In genomic region chr14:99590746-99591555, GRCh38 we compare ENCODE assay signal across 11 cellular contexts. TPM values are rescaled to one million over a fixed set of nuclear protein-coding genes. Genes with fewer than 3 reads are reported as not detected.
A peak's percentile ranks its signal among the peaks of the same experiment; 100 is the strongest.
DNase-seq lines count a peak whose midpoint lies in the region; ATAC-seq and TF ChIP-seq lines count a peak whose summit lies in the region.
"Had no signal": no experiment of that assay in that cellular context is flagged by ENCODE, and none has a peak within 500 bp of the region (broad histone marks: within the 10 kb centered on the region; RNA-seq: fewer than 3 reads in every experiment).

No MANE protein-coding gene starts in this region.

- H3K27me3 ChIP-seq in heart right ventricle (no peaks in the 10 kb centered on the region), right cardiac atrium (ENCODE audit: control insufficient read depth, insufficient read depth) (no peaks in the 10 kb centered on the region), WERI-Rb-1 (ENCODE audit: insufficient read depth, low read depth, severe bottlenecking) (no peaks in the 10 kb centered on the region)
- no peaks in the 10 kb centered on the region for H3K27me3 ChIP-seq in CD4-positive, alpha-beta memory T cell (ENCODE audit: insufficient read depth, low read length)
- H3K27me3 ChIP-seq: ovary had no signal

- CTCF ChIA-PET in CD4-positive, alpha-beta memory T cell (lab: Charles Lee; ENCODE audit: partially characterized antibody): no interaction called here

- H3K27ac ChIP-seq in heart right ventricle (peak overlapping the region in 1 of 10 donors; percentile 39), right cardiac atrium (ENCODE audit: low read length) (no peak overlapping the region), WERI-Rb-1 (no peak overlapping the region; the same call in 1 of the 2 replicates)
- H3K27ac ChIP-seq in CD4-positive, alpha-beta memory T cell (ENCODE audit: low read depth, low read length): no peak overlapping the region
- H3K27ac ChIP-seq: ovary had no signal

- peaks cover 9 to 32% (median 20%) of the 10 kb centered on the region in 4 donors for H3K4me1 Mint-ChIP-seq in CD4-positive, alpha-beta memory T cell

- ATAC-seq in heart right ventricle (peak in 6 of 8 donors; percentile 6 to 29 (median 20)), right cardiac atrium (no peak), GM19324 (IDR thresholded peaks at IDR 0.05; ENCODE audit: low FRiP score, unreplicated experiment) (no peak), GM21717 (IDR thresholded peaks at IDR 0.05; ENCODE audit: unreplicated experiment) (no peak)
- ATAC-seq: activated CD8-positive, alpha-beta T cell treated with anti-CD3 and anti-CD28 coated beads, Interleukin-2, amount 10 ng/mL, durations not matched to agents 7 days and 5 days had no signal

- DNase-seq in heart right ventricle: peak in 1 of 2 donors; percentile 15
- DNase-seq in right cardiac atrium: no peak
- no peak for DNase-seq in WERI-Rb-1
- DNase-seq in kidney tubule cell (ENCODE audit: low spot score): peak; percentile 75
- DNase-seq in NCI-H1105 (lab: John Stamatoyannopoulos, UW): no peak
- DNase-seq in CD4-positive, alpha-beta memory T cell: no peak
- DNase-seq: activated CD8-positive, alpha-beta T cell treated with anti-CD3 and anti-CD28 coated beads, Interleukin-2, amount 10 ng/mL, durations not matched to agents 7 days and 5 days; ovary had no signal

- TF ChIP-seq CTCF in heart right ventricle (IDR thresholded peaks at IDR 0.05) (no peak), WERI-Rb-1 (IDR thresholded peaks at IDR 0.05; ENCODE audit: low read depth, low read length) (peak; percentile 5; the same call in 1 of the 2 replicates)

- H3K27me3 Mint-ChIP-seq in CD4-positive, alpha-beta memory T cell: no peaks in the 10 kb centered on the region
- H3K27me3 Mint-ChIP-seq: brain had no signal

- H3K4me3 ChIP-seq in heart right ventricle: no peak overlapping the region
- H3K4me3 ChIP-seq in right cardiac atrium (ENCODE audit: low read length): no peak overlapping the region
- no peak overlapping the region for H3K4me3 ChIP-seq in WERI-Rb-1 (ENCODE audit: low read depth, low read length)
- no peak overlapping the region for H3K4me3 ChIP-seq in CD4-positive, alpha-beta memory T cell (ENCODE audit: low read length in 2 of 2)
- H3K4me3 ChIP-seq: ovary had no signal

- no peak overlapping the region for H3K27ac Mint-ChIP-seq in CD4-positive, alpha-beta memory T cell
- H3K27ac Mint-ChIP-seq: activated CD8-positive, alpha-beta T cell treated with anti-CD3 and anti-CD28 coated beads, Interleukin-2, amount 10 ng/mL, durations not matched to agents 7 days and 5 days had no signal

- POLR2A ChIA-PET in CD4-positive, alpha-beta memory T cell (lab: Charles Lee; ENCODE audit: partially characterized antibody): no interaction called here

- WGBS in heart right ventricle, 2 donors: 48 to 57% methylated on average over 28 of the region's 28 CpGs
- 54% methylated on average over 28 of the region's 28 CpGs for WGBS in right cardiac atrium

- H3K36me3 ChIP-seq in heart right ventricle (no peaks in the 10 kb centered on the region), WERI-Rb-1 (peaks cover 32% of the 10 kb centered on the region)
- no peaks in the 10 kb centered on the region for H3K36me3 ChIP-seq in CD4-positive, alpha-beta memory T cell (ENCODE audit: insufficient read depth, low read length)
- H3K36me3 ChIP-seq: ovary had no signal

- H3K9me3 ChIP-seq in heart right ventricle: no peaks in the 10 kb centered on the region
- H3K9me3 ChIP-seq in right cardiac atrium (ENCODE audit: control insufficient read depth, low read length): no peaks in the 10 kb centered on the region
- H3K9me3 ChIP-seq in WERI-Rb-1 (ENCODE audit: severe bottlenecking): no peaks in the 10 kb centered on the region
- no peaks in the 10 kb centered on the region for H3K9me3 ChIP-seq in CD4-positive, alpha-beta memory T cell (ENCODE audit: control insufficient read depth in 1 of 2, low read length in 2 of 2)
- H3K9me3 ChIP-seq: ovary had no signal

- intact Hi-C loops in heart right ventricle (cut with DNase I): no loop called here
- intact Hi-C loops in right cardiac atrium (cut with DNase I): no loop called here
- intact Hi-C loops in CD4-positive, alpha-beta memory T cell (cut with micrococcal nuclease): no loop called here

- H3K9me3 Mint-ChIP-seq in CD4-positive, alpha-beta memory T cell: no peaks in the 10 kb centered on the region
- H3K9me3 Mint-ChIP-seq: brain had no signal

- H3K4me1 ChIP-seq in heart right ventricle (peaks cover 26 to 99% (median 74%) of the 10 kb centered on the region in 9 donors), right cardiac atrium (ENCODE audit: control insufficient read depth, insufficient read depth, low read length) (peaks cover 17% of the 10 kb centered on the region)
- H3K4me1 ChIP-seq in CD4-positive, alpha-beta memory T cell (ENCODE audit: insufficient read depth, low read length): peaks cover 25% of the 10 kb centered on the region

- no peak overlapping the region for H3K4me3 Mint-ChIP-seq in CD4-positive, alpha-beta memory T cell
- H3K4me3 Mint-ChIP-seq: activated CD8-positive, alpha-beta T cell treated with anti-CD3 and anti-CD28 coated beads, Interleukin-2, amount 10 ng/mL, durations not matched to agents 7 days and 5 days had no signal

- no peaks in the 10 kb centered on the region for H3K36me3 Mint-ChIP-seq in CD4-positive, alpha-beta memory T cell
- H3K36me3 Mint-ChIP-seq: brain had no signal

RNA-seq across cellular contexts. Expression of gene CCDC85C, which starts 13.1 kb away (rescaled TPM):
- total RNA-seq in heart right ventricle (10 to 100 TPM; 28.7 to 50.2 (median 32.1) TPM), right cardiac atrium (10 to 100 TPM; 21.0 to 23.3 (median 22.0) TPM)
- polyA plus RNA-seq in heart right ventricle (10 to 100 TPM in 1 of 2 donors, 1 to 10 TPM in 1; 9.0 to 23.8 TPM), right cardiac atrium (31.5 TPM)
- 10 to 100 TPM; 14.1 to 14.4 TPM for total RNA-seq in CD4-positive, alpha-beta memory T cell
- polyA plus RNA-seq in CD4-positive, alpha-beta memory T cell: 1 to 10 TPM in 1 of 2 donors, under 1 TPM in 1; 0.36 to 1.8 TPM

RNA-seq across cellular contexts. Expression of gene HHIPL1, which starts 54.0 kb away (rescaled TPM):
- total RNA-seq in heart right ventricle (1 to 10 TPM in 6 of 10 donors, under 1 TPM in 4; 0.81 to 2.2 (median 1.4) TPM), right cardiac atrium (1 to 10 TPM; 1.9 to 3.4 (median 2.5) TPM)
- polyA plus RNA-seq in heart right ventricle (under 1 TPM; 0.55 to 0.59 TPM), right cardiac atrium (0.75 TPM)
- total RNA-seq in CD4-positive, alpha-beta memory T cell: under 1 TPM; 0.35 to 0.42 TPM
- polyA plus RNA-seq in CD4-positive, alpha-beta memory T cell: not detected
- total RNA-seq: activated CD8-positive, alpha-beta T cell treated with anti-CD3 and anti-CD28 coated beads, Interleukin-2, amount 10 ng/mL, durations not matched to agents 7 days and 5 days had no signal

Comparison
In these comparisons a context has a peak if more than half of its experiments do, and no peak if none do; other contexts are left out.
1. ATAC-seq: peak in heart right ventricle (6 of 8); none in right cardiac atrium (0 of 2), GM19324 (single experiment) and GM21717 (single experiment).